19 cellular contexts compared by ENCODE assay signal in genomic region chr4:1843852-1844251, GRCh38. TPM values are rescaled to one million over a fixed set of nuclear protein-coding genes. Genes with fewer than 3 reads are reported as not detected.
DNase-seq lines count a peak whose midpoint lies in the region; ATAC-seq, FAIRE-seq and TF ChIP-seq lines count a peak whose summit lies in the region.
"Had no signal": no experiment of that assay in that cellular context is flagged by ENCODE, and none has a peak within 500 bp of the region (broad histone marks: within the 10 kb centered on the region; RNA-seq: fewer than 3 reads in every experiment).

No MANE protein-coding gene starts in this region.

- H3K27ac Mint-ChIP-seq in stimulated activated effector memory CD8-positive, alpha-beta T cell treated with anti-CD3 and anti-CD28 coated beads, Interleukin-12 subunit alpha, Interleukin-12 subunit beta, amount 100 ng/mL, for 72 hours, result no peak overlapping the region
- H3K27ac Mint-ChIP-seq: memory B cell had no signal

- no peaks in the 10 kb centered on the region for H3K9me3 Mint-ChIP-seq in stimulated activated effector memory CD8-positive, alpha-beta T cell treated with anti-CD3 and anti-CD28 coated beads, Interleukin-12 subunit alpha, Interleukin-12 subunit beta, amount 100 ng/mL, for 72 hours
- H3K9me3 Mint-ChIP-seq: memory B cell; stimulated activated naive CD8-positive, alpha-beta T cell treated with anti-CD3 and anti-CD28 coated beads, Interleukin-15, amount 100 ng/mL, for 72 hours had no signal

- ATAC-seq in Right ventricle myocardium superior (ENCODE audit: poor library complexity), result peak; percentile 90
- no peak for ATAC-seq in stimulated activated effector memory CD8-positive, alpha-beta T cell treated with anti-CD3 and anti-CD28 coated beads, Interleukin-12 subunit alpha, Interleukin-12 subunit beta, amount 100 ng/mL, for 72 hours
- ATAC-seq: stimulated activated naive CD8-positive, alpha-beta T cell treated with anti-CD3 and anti-CD28 coated beads, Interleukin-15, amount 100 ng/mL, for 72 hours had no signal

- DNase-seq in AG08395 (ENCODE audit: low spot score), result peak; percentile 48
- DNase-seq in anterior cingulate cortex (lab: John Stamatoyannopoulos, UW), result peak in 36 of 58 donors; percentile 8 to 67 (median 33)
- peak; percentile 74 for DNase-seq in Right ventricle myocardium superior
- peak; percentile 35 for DNase-seq in osteoblast (ENCODE audit: insufficient read length, low spot score, missing footprints)
- DNase-seq in stimulated activated effector memory CD8-positive, alpha-beta T cell treated with anti-CD3 and anti-CD28 coated beads, Interleukin-12 subunit alpha, Interleukin-12 subunit beta, amount 100 ng/mL, for 72 hours (ENCODE audit: low spot score in 2 of 2), result no peak
- DNase-seq in effector CD8-positive, alpha-beta T cell (lab: John Stamatoyannopoulos, UW), result no peak
- DNase-seq in urothelium cell line (ENCODE audit: low spot score), result no peak
- DNase-seq in NCI-H187 (lab: John Stamatoyannopoulos, UW), result no peak
- DNase-seq: activated CD4-positive, alpha-beta T cell treated with anti-CD3 and anti-CD28 coated beads, Interleukin-2, amount 50 U/mL, for 48 hours; activated T-cell treated with anti-CD3 and anti-CD28 coated beads, Interleukin-2, amount 50 U/mL, for 48 hours; cortex of kidney; NCI-H1417; SJCRH30; stimulated activated naive CD8-positive, alpha-beta T cell treated with anti-CD3 and anti-CD28 coated beads, Interleukin-15, amount 100 ng/mL, for 72 hours had no signal

- no peak overlapping the region for H2AFZ ChIP-seq in osteoblast (ENCODE audit: low read length)

- peak overlapping the region; percentile 62 for H3K27ac ChIP-seq in osteoblast (ENCODE audit: low read depth, low read length)
- H3K27ac ChIP-seq: A549, esophagus muscularis mucosa, neutrophil, SJCRH30 had no signal

- TF ChIP-seq CTCF in osteoblast (IDR thresholded peaks at IDR 0.05; ENCODE audit: extremely low read depth, low read depth, low read length), result no peak

- peaks cover 30% of the 10 kb centered on the region for H3K4me1 Mint-ChIP-seq in stimulated activated effector memory CD8-positive, alpha-beta T cell treated with anti-CD3 and anti-CD28 coated beads, Interleukin-12 subunit alpha, Interleukin-12 subunit beta, amount 100 ng/mL, for 72 hours

- H3K36me3 ChIP-seq in osteoblast (ENCODE audit: insufficient read depth, low read length), result peaks cover 52% of the 10 kb centered on the region

- peaks cover 56% of the 10 kb centered on the region for H3K79me2 ChIP-seq in osteoblast (ENCODE audit: insufficient read depth, low read length)

- FAIRE-seq in urothelium cell line (lab: Jason Lieb, UNC), result no peak
- FAIRE-seq: A549, GM12892 had no signal

- intact Hi-C loops in Right ventricle myocardium superior (cut with DNase I), result loop anchor here (10.0 kb wide), 1 partner anchor 51 kb away; no protein-coding TSS in a partner anchor

- H3K4me2 ChIP-seq in osteoblast (ENCODE audit: insufficient read depth, low read length), result no peak overlapping the region
- H3K4me2 ChIP-seq: A549 had no signal

- H3K4me3 Mint-ChIP-seq in stimulated activated effector memory CD8-positive, alpha-beta T cell treated with anti-CD3 and anti-CD28 coated beads, Interleukin-12 subunit alpha, Interleukin-12 subunit beta, amount 100 ng/mL, for 72 hours, result no peak overlapping the region
- H3K4me3 Mint-ChIP-seq: memory B cell; stimulated activated naive CD8-positive, alpha-beta T cell treated with anti-CD3 and anti-CD28 coated beads, Interleukin-15, amount 100 ng/mL, for 72 hours had no signal

- H3K9me3 ChIP-seq in osteoblast (ENCODE audit: low read depth, low read length), result no peaks in the 10 kb centered on the region
- H3K9me3 ChIP-seq: A549, esophagus muscularis mucosa, neutrophil, SJCRH30 had no signal

- peaks cover 20% of the 10 kb centered on the region for H3K4me1 ChIP-seq in osteoblast (ENCODE audit: insufficient read depth, low read length)
- H3K4me1 ChIP-seq: A549, SJCRH30 had no signal

- no peak overlapping the region for H3K4me3 ChIP-seq in osteoblast (ENCODE audit: insufficient read depth, low read length)
- H3K4me3 ChIP-seq: A549, esophagus muscularis mucosa, SJCRH30 had no signal

- H4K20me1 ChIP-seq in osteoblast (ENCODE audit: insufficient read depth, low read length), result peaks cover 36% of the 10 kb centered on the region

- peaks cover 86% of the 10 kb centered on the region for H3K36me3 Mint-ChIP-seq in stimulated activated effector memory CD8-positive, alpha-beta T cell treated with anti-CD3 and anti-CD28 coated beads, Interleukin-12 subunit alpha, Interleukin-12 subunit beta, amount 100 ng/mL, for 72 hours

- no peaks in the 10 kb centered on the region for H3K27me3 ChIP-seq in osteoblast (ENCODE audit: insufficient read depth, low read length)
- H3K27me3 ChIP-seq: esophagus muscularis mucosa, neutrophil, SJCRH30 had no signal

RNA-seq across cellular contexts. Expression of gene LETM1, which starts 12.1 kb away (rescaled TPM):
- total RNA-seq in Right ventricle myocardium superior (41.8 TPM), osteoblast (68.4 and 75.3 TPM in 2 replicates)

RNA-seq across cellular contexts. Expression of gene NSD2, which starts 27.3 kb away (rescaled TPM):
- total RNA-seq in Right ventricle myocardium superior, result 32.6 TPM
- 53.0 and 58.6 TPM in 2 replicates for total RNA-seq in osteoblast

RNA-seq across cellular contexts. Expression of gene FGFR3, which starts 50.8 kb away (rescaled TPM):
- total RNA-seq in Right ventricle myocardium superior, result 2.9 TPM
- 0.29 and 0.36 TPM in 2 replicates for total RNA-seq in osteoblast

Comparison
In these comparisons a context has a peak if more than half of its experiments do, and no peak if none do; other contexts are left out.
1. DNase-seq: peak in AG08395 (single experiment), anterior cingulate cortex (36 of 58), Right ventricle myocardium superior (single experiment) and osteoblast (single experiment); none in stimulated activated effector memory CD8-positive, alpha-beta T cell treated with anti-CD3 and anti-CD28 coated beads, Interleukin-12 subunit alpha, Interleukin-12 subunit beta, amount 100 ng/mL, for 72 hours (0 of 2), effector CD8-positive, alpha-beta T cell (single experiment), urothelium cell line (single experiment) and NCI-H187 (0 of 2).